In genomic region chr19:12806242-12807131, GRCh38 we compare ENCODE assay signal across 1 cellular context.
A peak's percentile ranks its signal among the peaks of the same experiment; 100 is the strongest.
TF ChIP-seq lines count a peak whose summit lies in the region.

RNASEH2A (plus strand) TSS chr19:12806584; CDS start chr19:12806674, 90 bp downstream.

TF ChIP-seq in HCT116, 20 proteins besides CTCF, POLR2A, EP300 and RAD21 (continued from another document):
- TF ChIP-seq, protein P1, sequence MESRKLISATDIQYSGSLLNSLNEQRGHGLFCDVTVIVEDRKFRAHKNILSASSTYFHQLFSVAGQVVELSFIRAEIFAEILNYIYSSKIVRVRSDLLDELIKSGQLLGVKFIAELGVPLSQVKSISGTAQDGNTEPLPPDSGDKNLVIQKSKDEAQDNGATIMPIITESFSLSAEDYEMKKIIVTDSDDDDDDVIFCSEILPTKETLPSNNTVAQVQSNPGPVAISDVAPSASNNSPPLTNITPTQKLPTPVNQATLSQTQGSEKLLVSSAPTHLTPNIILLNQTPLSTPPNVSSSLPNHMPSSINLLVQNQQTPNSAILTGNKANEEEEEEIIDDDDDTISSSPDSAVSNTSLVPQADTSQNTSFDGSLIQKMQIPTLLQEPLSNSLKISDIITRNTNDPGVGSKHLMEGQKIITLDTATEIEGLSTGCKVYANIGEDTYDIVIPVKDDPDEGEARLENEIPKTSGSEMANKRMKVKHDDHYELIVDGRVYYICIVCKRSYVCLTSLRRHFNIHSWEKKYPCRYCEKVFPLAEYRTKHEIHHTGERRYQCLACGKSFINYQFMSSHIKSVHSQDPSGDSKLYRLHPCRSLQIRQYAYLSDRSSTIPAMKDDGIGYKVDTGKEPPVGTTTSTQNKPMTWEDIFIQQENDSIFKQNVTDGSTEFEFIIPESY (IDR thresholded peaks at IDR 0.05; ENCODE audit: extremely low read depth, insufficient replicate concordance, low read length) = no peak
- TF ChIP-seq CBX3 (IDR thresholded peaks at IDR 0.05; ENCODE audit: low read depth) (peak; percentile 59; the same call in 1 of the 2 replicates), JUND (IDR thresholded peaks at IDR 0.05) (no peak), ZFX (IDR thresholded peaks at IDR 0.05) (peak; percentile 76; the same call in 1 of the 2 replicates)
